In genomic region chr3:193028283-193028682, GRCh38 we compare ENCODE assay signal across 1 cellular context.
TF ChIP-seq lines count a peak whose summit lies in the region.

No MANE protein-coding gene starts in this region.

TF ChIP-seq in GM23338, 12 proteins besides CTCF, POLR2A, EP300 and RAD21 (continued from another document):
- TF ChIP-seq, protein P1, sequence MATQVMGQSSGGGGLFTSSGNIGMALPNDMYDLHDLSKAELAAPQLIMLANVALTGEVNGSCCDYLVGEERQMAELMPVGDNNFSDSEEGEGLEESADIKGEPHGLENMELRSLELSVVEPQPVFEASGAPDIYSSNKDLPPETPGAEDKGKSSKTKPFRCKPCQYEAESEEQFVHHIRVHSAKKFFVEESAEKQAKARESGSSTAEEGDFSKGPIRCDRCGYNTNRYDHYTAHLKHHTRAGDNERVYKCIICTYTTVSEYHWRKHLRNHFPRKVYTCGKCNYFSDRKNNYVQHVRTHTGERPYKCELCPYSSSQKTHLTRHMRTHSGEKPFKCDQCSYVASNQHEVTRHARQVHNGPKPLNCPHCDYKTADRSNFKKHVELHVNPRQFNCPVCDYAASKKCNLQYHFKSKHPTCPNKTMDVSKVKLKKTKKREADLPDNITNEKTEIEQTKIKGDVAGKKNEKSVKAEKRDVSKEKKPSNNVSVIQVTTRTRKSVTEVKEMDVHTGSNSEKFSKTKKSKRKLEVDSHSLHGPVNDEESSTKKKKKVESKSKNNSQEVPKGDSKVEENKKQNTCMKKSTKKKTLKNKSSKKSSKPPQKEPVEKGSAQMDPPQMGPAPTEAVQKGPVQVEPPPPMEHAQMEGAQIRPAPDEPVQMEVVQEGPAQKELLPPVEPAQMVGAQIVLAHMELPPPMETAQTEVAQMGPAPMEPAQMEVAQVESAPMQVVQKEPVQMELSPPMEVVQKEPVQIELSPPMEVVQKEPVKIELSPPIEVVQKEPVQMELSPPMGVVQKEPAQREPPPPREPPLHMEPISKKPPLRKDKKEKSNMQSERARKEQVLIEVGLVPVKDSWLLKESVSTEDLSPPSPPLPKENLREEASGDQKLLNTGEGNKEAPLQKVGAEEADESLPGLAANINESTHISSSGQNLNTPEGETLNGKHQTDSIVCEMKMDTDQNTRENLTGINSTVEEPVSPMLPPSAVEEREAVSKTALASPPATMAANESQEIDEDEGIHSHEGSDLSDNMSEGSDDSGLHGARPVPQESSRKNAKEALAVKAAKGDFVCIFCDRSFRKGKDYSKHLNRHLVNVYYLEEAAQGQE (IDR thresholded peaks at IDR 0.05; ENCODE audit: unreplicated experiment), result no peak
- TF ChIP-seq ZNF114 (CRISPR knock-in tag; IDR thresholded peaks at IDR 0.05), result no peak
- TF ChIP-seq NANOG (IDR thresholded peaks at IDR 0.05; ENCODE audit: borderline replicate concordance), result no peak
- no peak for TF ChIP-seq JUNB (IDR thresholded peaks at IDR 0.05; ENCODE audit: unreplicated experiment)
- no peak for TF ChIP-seq STAT1 (IDR thresholded peaks at IDR 0.05; ENCODE audit: unreplicated experiment)
- no peak for TF ChIP-seq POLR2AphosphoS5 (IDR thresholded peaks at IDR 0.05; ENCODE audit: low read depth)
